ENCODE assay signal across 8 cellular contexts in the genomic region with DNA sequence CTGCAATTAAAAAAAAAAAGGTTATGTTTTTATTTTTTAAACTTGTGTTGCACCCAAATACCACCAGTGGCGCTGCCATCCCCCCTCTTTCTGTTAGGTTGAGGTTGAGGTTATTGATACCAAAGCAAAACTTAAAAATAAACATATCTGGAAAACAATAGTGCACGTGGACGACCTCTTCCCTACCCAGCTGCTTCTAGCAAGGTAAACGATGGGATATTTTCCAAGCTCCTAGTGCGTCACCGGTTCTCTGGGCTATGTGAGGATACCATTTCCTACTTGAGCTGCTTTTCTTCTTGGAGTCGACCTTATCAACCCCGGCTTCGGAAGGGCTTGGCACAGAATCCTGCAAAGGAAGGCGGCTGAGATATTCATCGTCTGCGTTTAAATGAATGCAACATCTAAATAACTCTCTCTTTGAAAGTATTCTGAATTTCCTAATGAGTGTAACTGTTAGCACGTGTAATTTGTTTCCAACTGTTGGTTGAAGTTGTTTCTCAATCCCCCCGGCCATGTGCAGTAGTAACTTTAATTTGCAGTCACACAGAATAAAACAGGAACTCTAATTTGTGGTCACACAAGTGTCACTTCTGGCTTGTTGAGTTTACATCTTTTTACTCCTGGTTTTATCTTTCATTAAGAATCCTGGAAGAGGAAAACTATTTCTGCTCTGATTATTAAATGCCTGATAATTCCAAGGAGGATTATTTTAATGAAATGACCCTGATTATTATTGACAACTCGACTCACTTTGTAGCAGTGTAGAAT. TPM values are rescaled to one million over a fixed set of nuclear protein-coding genes. Genes with fewer than 3 reads are reported as not detected.
A peak's percentile ranks its signal among the peaks of the same experiment; 100 is the strongest.
DNase-seq lines count a peak whose midpoint lies in the region; ATAC-seq and TF ChIP-seq lines count a peak whose summit lies in the region.

No MANE protein-coding gene starts in this region.

- no peak for TF ChIP-seq POLR2A in upper lobe of left lung (IDR thresholded peaks at IDR 0.05)

- peaks cover 5% of the 10 kb centered on the region for H3K36me3 Mint-ChIP-seq in endothelial cell (ENCODE audit: low read depth, unreplicated experiment)

- H3K4me3 ChIP-seq in GM06990 (replicated peaks; ENCODE audit: low read depth, low read length) (peak overlapping the region; percentile 95), mesodermal cell (ENCODE audit: extremely low read depth, insufficient read depth, low read length, poor library complexity, severe bottlenecking) (peak overlapping the region; percentile 96), upper lobe of left lung (peak overlapping the region; percentile 89 to 99 (median 92))

- H3K9me3 ChIP-seq in mesodermal cell (ENCODE audit: control insufficient read depth, low read length) (no peaks in the 10 kb centered on the region), upper lobe of left lung (no peaks in the 10 kb centered on the region)

- peak; percentile 27 to 34 for ATAC-seq in upper lobe of left lung (ENCODE audit: low FRiP score in 2 of 2)

- H3K27ac Mint-ChIP-seq in endothelial cell (ENCODE audit: unreplicated experiment): peak overlapping the region; percentile 69

- H3K4me3 Mint-ChIP-seq in endothelial cell (ENCODE audit: unreplicated experiment): peak overlapping the region; percentile 93

- peak in 1 of 4 donors; percentile 23 for TF ChIP-seq EP300 in upper lobe of left lung (IDR thresholded peaks at IDR 0.05)

- TF ChIP-seq CTCF in 22Rv1 (IDR thresholded peaks at IDR 0.05) (peak; percentile 6; the same call in 1 of the 2 replicates), GM06990 (IDR thresholded peaks at IDR 0.05; ENCODE audit: insufficient read depth, low read length, poor library complexity, severe bottlenecking) (no peak), endothelial cell (IDR thresholded peaks at IDR 0.05; ENCODE audit: unreplicated experiment) (no peak), upper lobe of left lung (IDR thresholded peaks at IDR 0.05) (no peak)

- peaks cover 3% of the 10 kb centered on the region for H3K36me3 ChIP-seq in GM06990 (ENCODE audit: control insufficient read depth, insufficient read depth, low read length)
- H3K36me3 ChIP-seq in mesodermal cell (ENCODE audit: control insufficient read depth, insufficient read depth, low read length): peaks cover 8% of the 10 kb centered on the region
- H3K36me3 ChIP-seq in upper lobe of left lung: no peaks in the 10 kb centered on the region

- WGBS in mesodermal cell (ENCODE audit: insufficient coverage in 2 of 2), 2 experiments: 0 to 3% methylated on average over 6 to 8 of the region's 15 CpGs
- 1 to 2% methylated on average over 15 of the region's 15 CpGs for WGBS in upper lobe of left lung, 2 donors

- peaks cover 8% of the 10 kb centered on the region for H3K27me3 Mint-ChIP-seq in endothelial cell (ENCODE audit: unreplicated experiment)

- peaks cover 17% of the 10 kb centered on the region for H3K4me1 Mint-ChIP-seq in endothelial cell (ENCODE audit: unreplicated experiment)

- DNase-seq in GM06990 (ENCODE audit: extremely low read depth, insufficient read length) (no peak), NCI-H1092 treated with DMSO at 0.1 percent for 48 hours (lab: John Stamatoyannopoulos, UW) (peak; percentile 69), SKM-1 treated with dmso at 0.1 percent for 144 hours (lab: John Stamatoyannopoulos, UW; ENCODE audit: unreplicated experiment) (peak; percentile 84), endothelial cell (ENCODE audit: low spot score) (peak; percentile 26), upper lobe of left lung (peak in 1 of 2 donors; percentile 61)
- DNase-seq in activated CD4-positive, CD25-positive, alpha-beta regulatory T cell treated with anti-CD3 and anti-CD28 coated beads, Interleukin-2, amount 50 U/mL, for 72 hours: no peak

- H3K9me3 Mint-ChIP-seq in endothelial cell (ENCODE audit: unreplicated experiment): no peaks in the 10 kb centered on the region

- H3K27me3 ChIP-seq in GM06990 (replicated peaks; ENCODE audit: control insufficient read depth, insufficient read depth, low read length) (no peaks in the 10 kb centered on the region), upper lobe of left lung (no peaks in the 10 kb centered on the region)

- H3K27ac ChIP-seq in 22Rv1: peak overlapping the region; percentile 85
- no peak overlapping the region for H3K27ac ChIP-seq in mesodermal cell (ENCODE audit: low read depth, low read length, severe bottlenecking)
- H3K27ac ChIP-seq in upper lobe of left lung: peak overlapping the region; percentile 91 to 93 (median 92)

- H3K4me1 ChIP-seq in mesodermal cell (ENCODE audit: control insufficient read depth, insufficient read depth, low read length, poor library complexity, severe bottlenecking): peaks cover 4% of the 10 kb centered on the region
- peaks cover 12 to 23% (median 18%) of the 10 kb centered on the region in 4 donors for H3K4me1 ChIP-seq in upper lobe of left lung

RNA-seq across cellular contexts. Expression of gene SCAMP1, which starts 1.0 kb away (rescaled TPM):
- total RNA-seq in endothelial cell (ENCODE audit: unreplicated experiment) (30.6 TPM), upper lobe of left lung (10 to 100 TPM in 4 of 6 donors, 1 to 10 TPM in 2; 5.3 to 37.3 (median 25.1) TPM)
- polyA plus RNA-seq in mesodermal cell (2013, experiment 1 of 2): 38.6 TPM
- polyA plus RNA-seq in mesodermal cell (2013, experiment 2 of 2): 36.6 TPM

Comparison
In these comparisons a context has a peak if more than half of its experiments do, and no peak if none do; other contexts are left out.
1. DNase-seq: peak in NCI-H1092 treated with DMSO at 0.1 percent for 48 hours (single experiment), SKM-1 treated with dmso at 0.1 percent for 144 hours (single experiment) and endothelial cell (single experiment); none in GM06990 (single experiment) and activated CD4-positive, CD25-positive, alpha-beta regulatory T cell treated with anti-CD3 and anti-CD28 coated beads, Interleukin-2, amount 50 U/mL, for 72 hours (single experiment).
2. Peak in every context shown above with its lines, with median percentiles within 50 percentile points of each other: H3K4me3 ChIP-seq.